1 cellular context compared by ENCODE assay signal in genomic region chrX:1231850-1232505, GRCh38.
TF ChIP-seq lines count a peak whose summit lies in the region.

No MANE protein-coding gene starts in this region.

TF ChIP-seq in GM23338, 12 proteins besides CTCF, POLR2A, EP300 and RAD21 (continued from another document):
- no peak for TF ChIP-seq ETS1 (IDR thresholded peaks at IDR 0.05)
- TF ChIP-seq ZNF462 (CRISPR knock-in tag; IDR thresholded peaks at IDR 0.05), result no peak
- TF ChIP-seq REST (IDR thresholded peaks at IDR 0.05; ENCODE audit: unreplicated experiment), result no peak
- TF ChIP-seq EZH2phosphoT487 (IDR thresholded peaks at IDR 0.05; ENCODE audit: unreplicated experiment), result no peak
- TF ChIP-seq CREB1 (CRISPR knock-in tag; IDR thresholded peaks at IDR 0.05; ENCODE audit: low read depth), result no peak
- TF ChIP-seq ZNF114 (CRISPR knock-in tag; IDR thresholded peaks at IDR 0.05), result no peak
- TF ChIP-seq EZH2 (IDR thresholded peaks at IDR 0.05; ENCODE audit: low read depth, unreplicated experiment), result no peak
